In genomic region chr16:60748366-60748765, GRCh38 we compare ENCODE assay signal across 25 cellular contexts.
"Had no signal": no experiment of that assay in that cellular context is flagged by ENCODE, and none has a peak within 500 bp of the region (broad histone marks: within the 10 kb centered on the region; RNA-seq: fewer than 3 reads in every experiment).

No MANE protein-coding gene starts in this region.

- ATAC-seq: mucosa of descending colon; naive thymus-derived CD4-positive, alpha-beta T cell; natural killer cell treated with Interleukin-12 subunit alpha and Interleukin-12 subunit beta and Interleukin-15 and Interleukin-18, amount 100 ng/mL, for 72 hours; sciatic nerve; stimulated activated naive B cell treated with anti-CD40 and anti-IgM and Interleukin-4, amounts not matched to agents 10 μg/mL and 1 μg/mL and 100 μg/mL, for 72 hours; stimulated activated naive CD8-positive, alpha-beta T cell treated with anti-CD3 and anti-CD28 coated beads, Interleukin-15, Interleukin-2, amounts not matched to agents 100 U/mL and 50 U/mL, for 24 hours had no signal

- H3K27ac ChIP-seq: left ventricle myocardium inferior, ovary, right atrium auricular region, skin epidermis, stomach, testis, thyroid gland, transverse colon, upper lobe of left lung, vagina had no signal

- DNase-seq: islet precursor cell; left ventricle myocardium inferior; midbrain; mucosa of descending colon; naive thymus-derived CD4-positive, alpha-beta T cell; ovary; stimulated activated CD4-positive, alpha-beta T cell treated with anti-CD3 and anti-CD28 coated beads, Interleukin-12 subunit alpha, Interleukin-12 subunit beta, amount 100 ng/mL, for 4 hours; stimulated activated CD4-positive, alpha-beta T cell treated with anti-CD3 and anti-CD28 coated beads, Interleukin-15, amount 100 ng/mL, for 24 hours; stimulated activated CD4-positive, alpha-beta T cell treated with anti-CD3 and anti-CD28 coated beads, Interleukin-2, amount 100 ng/mL, for 24 hours; stimulated activated CD4-positive, alpha-beta T cell treated with anti-CD3 and anti-CD28 coated beads, Interleukin-4, amount 100 ng/mL, for 1 hour; stimulated activated naive B cell treated with anti-CD40 and anti-IgM and Interleukin-4, amounts not matched to agents 10 μg/mL and 1 μg/mL and 100 μg/mL, for 72 hours; stimulated activated naive CD8-positive, alpha-beta T cell treated with anti-CD3 and anti-CD28 coated beads, Interleukin-15, Interleukin-2, amounts not matched to agents 100 U/mL and 50 U/mL, for 24 hours; stomach; testis; thyroid gland; transverse colon; upper lobe of left lung had no signal

- H3K27ac Mint-ChIP-seq: memory B cell; naive thymus-derived CD4-positive, alpha-beta T cell; natural killer cell treated with Interleukin-12 subunit alpha and Interleukin-12 subunit beta and Interleukin-15 and Interleukin-18, amount 100 ng/mL, for 72 hours; progenitor cell of endocrine pancreas; stimulated activated naive B cell treated with anti-CD40 and anti-IgM and Interleukin-4, amounts not matched to agents 10 μg/mL and 1 μg/mL and 100 μg/mL, for 72 hours had no signal

- H3K36me3 ChIP-seq: left ventricle myocardium inferior, ovary, right atrium auricular region, stomach, thyroid gland, transverse colon, upper lobe of left lung, vagina had no signal

- H3K4me1 Mint-ChIP-seq: memory B cell; naive thymus-derived CD4-positive, alpha-beta T cell; stimulated activated naive B cell treated with anti-CD40 and anti-IgM and Interleukin-4, amounts not matched to agents 10 μg/mL and 1 μg/mL and 100 μg/mL, for 72 hours had no signal

- H3K4me3 Mint-ChIP-seq: memory B cell; naive thymus-derived CD4-positive, alpha-beta T cell; natural killer cell treated with Interleukin-12 subunit alpha and Interleukin-12 subunit beta and Interleukin-15 and Interleukin-18, amount 100 ng/mL, for 72 hours; stimulated activated naive B cell treated with anti-CD40 and anti-IgM and Interleukin-4, amounts not matched to agents 10 μg/mL and 1 μg/mL and 100 μg/mL, for 72 hours had no signal

- H3K4me1 ChIP-seq: left ventricle myocardium inferior, right atrium auricular region, stomach, testis, thyroid gland, transverse colon, upper lobe of left lung, vagina had no signal

- H3K4me3 ChIP-seq: left ventricle myocardium inferior, lung, mucosa of descending colon, ovary, right atrium auricular region, skin epidermis, stomach, testis, thyroid gland, transverse colon, upper lobe of left lung, vagina had no signal

- H3K27me3 ChIP-seq: ovary, right atrium auricular region, stomach, testis, thyroid gland, transverse colon, upper lobe of left lung, vagina had no signal

- H3K9me3 ChIP-seq: left ventricle myocardium inferior, ovary, right atrium auricular region, stomach, testis, thyroid gland, transverse colon, upper lobe of left lung, vagina had no signal

- H3K36me3 Mint-ChIP-seq: memory B cell; stimulated activated naive B cell treated with anti-CD40 and anti-IgM and Interleukin-4, amounts not matched to agents 10 μg/mL and 1 μg/mL and 100 μg/mL, for 72 hours had no signal

- H3K27me3 Mint-ChIP-seq: memory B cell; naive thymus-derived CD4-positive, alpha-beta T cell; natural killer cell treated with Interleukin-12 subunit alpha and Interleukin-12 subunit beta and Interleukin-15 and Interleukin-18, amount 100 ng/mL, for 72 hours; progenitor cell of endocrine pancreas; stimulated activated naive B cell treated with anti-CD40 and anti-IgM and Interleukin-4, amounts not matched to agents 10 μg/mL and 1 μg/mL and 100 μg/mL, for 72 hours had no signal
